9 cellular contexts compared by ENCODE assay signal in the genomic region with DNA sequence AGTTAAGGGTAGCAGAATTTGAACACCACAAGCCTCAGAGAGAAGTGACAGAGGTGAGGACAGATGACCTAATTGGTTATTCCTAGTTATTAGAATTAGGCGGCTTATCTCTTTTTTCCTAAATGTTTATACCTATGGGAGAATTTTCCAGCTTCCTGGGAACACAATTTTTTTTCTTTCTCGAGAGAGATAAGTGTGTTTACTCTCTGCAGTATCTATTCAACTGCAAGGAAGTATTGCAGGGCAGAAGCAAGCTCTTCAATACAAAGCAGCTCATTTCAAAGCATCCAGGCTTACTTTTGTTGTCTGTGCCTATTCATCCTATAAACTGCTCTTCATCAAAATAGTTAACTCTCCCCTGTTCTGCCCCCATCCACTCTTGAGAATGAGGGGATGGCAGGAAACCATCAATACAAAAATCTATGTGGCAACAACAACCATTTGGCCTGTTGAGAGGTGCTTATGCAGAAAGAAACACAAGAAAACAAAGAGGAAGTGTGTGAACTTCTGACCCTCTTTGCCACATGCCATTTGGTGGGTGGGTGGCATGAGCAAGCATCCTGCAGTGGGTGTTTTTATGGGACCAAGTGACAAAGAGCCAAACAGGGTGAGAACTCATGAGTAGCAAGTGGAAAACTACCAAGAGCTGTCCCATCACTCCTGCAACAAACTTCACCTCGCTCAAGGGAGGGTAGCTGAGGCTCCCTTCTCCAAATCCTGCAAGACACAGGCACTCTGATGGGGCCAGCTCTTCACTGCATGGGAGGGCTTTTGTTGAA. TPM values are rescaled to one million over a fixed set of nuclear protein-coding genes. Genes with fewer than 3 reads are reported as not detected.
A peak's percentile ranks its signal among the peaks of the same experiment; 100 is the strongest.
DNase-seq lines count a peak whose midpoint lies in the region; ATAC-seq, FAIRE-seq and TF ChIP-seq lines count a peak whose summit lies in the region.
"Had no signal": no experiment of that assay in that cellular context is flagged by ENCODE, and none has a peak within 500 bp of the region (broad histone marks: within the 10 kb centered on the region; RNA-seq: fewer than 3 reads in every experiment).

No MANE protein-coding gene starts in this region.

- H3K36me3 Mint-ChIP-seq in stimulated activated effector memory CD8-positive, alpha-beta T cell treated with anti-CD3 and anti-CD28 coated beads, Interleukin-12 subunit alpha, Interleukin-12 subunit beta, amount 100 ng/mL, for 72 hours: no peaks in the 10 kb centered on the region

- no peak overlapping the region for H3K56ac ChIP-seq in H1 (replicated peaks; ENCODE audit: insufficient read length, low read depth, low read length)

- H3K4me1 ChIP-seq in H1 (replicated peaks in 1 of 4; ENCODE audit: control insufficient read depth in 3 of 4, insufficient read depth in 4 of 4, low read length in 3 of 4): peaks cover 0 to 8% (median 2%) of the 10 kb centered on the region in 4 experiments; a peak in 2 of 7 replicates

- H3K79me1 ChIP-seq in H1 (ENCODE audit: low read depth, low read length): no peaks in the 10 kb centered on the region

- H2BK5ac ChIP-seq in H1 (ENCODE audit: low read depth, low read length): no peak overlapping the region

- H3K23ac ChIP-seq in H1 (ENCODE audit: insufficient read length): no peak overlapping the region

- no peaks in the 10 kb centered on the region for H3K9me3 Mint-ChIP-seq in stimulated activated effector memory CD8-positive, alpha-beta T cell treated with anti-CD3 and anti-CD28 coated beads, Interleukin-12 subunit alpha, Interleukin-12 subunit beta, amount 100 ng/mL, for 72 hours

- no peak overlapping the region for H3K4me3 ChIP-seq in H1 (ENCODE audit: extremely low read depth in 1 of 4, insufficient read depth in 2 of 4, low read depth in 3 of 4, low read length in 4 of 4)

- no peak for TF ChIP-seq RAD21 in H1 (IDR thresholded peaks at IDR 0.05 in 1 of 2, conservative IDR thresholded peaks at IDR 0.05 in 1 of 2; ENCODE audit: low read depth in 2 of 2, low read length in 2 of 2)

- H3K18ac ChIP-seq in H1 (ENCODE audit: extremely low read depth, low read length): no peak overlapping the region; the same call in 1 of the 2 replicates

- in situ Hi-C loops in SK-MEL-5 (cut with HindIII; ENCODE audit: low pct_unique_long_range_greater_than_20kb, low sequenced_read_pairs): no loop called here

- H2BK12ac ChIP-seq in H1 (ENCODE audit: low read depth, low read length): no peak overlapping the region

- H4K5ac ChIP-seq in H1 (ENCODE audit: insufficient read length, low read depth, low read length): no peak overlapping the region

- no peak overlapping the region for H4K8ac ChIP-seq in H1 (ENCODE audit: extremely low read depth, insufficient read depth, low read length)

- TF ChIP-seq CTCF in H1 (IDR thresholded peaks at IDR 0.05; ENCODE audit: control extremely low read depth in 1 of 3, insufficient read depth in 1 of 3, low read depth in 1 of 3, low read length in 3 of 3): no peak

- no peak overlapping the region for H3K27ac Mint-ChIP-seq in stimulated activated effector memory CD8-positive, alpha-beta T cell treated with anti-CD3 and anti-CD28 coated beads, Interleukin-12 subunit alpha, Interleukin-12 subunit beta, amount 100 ng/mL, for 72 hours

- POLR2A ChIA-PET in H1 (lab: Charles Lee; ENCODE audit: partially characterized antibody): interaction anchor here (1.4 kb wide), 1 partner anchor 17 kb away, joined by 4 read pairs; no protein-coding TSS in a partner anchor

- WGBS in H1 (ENCODE audit: extremely low coverage in 1 of 2, insufficient coverage in 1 of 2, insufficient read length in 1 of 2, insufficient replicate concordance in 2 of 2, low coverage in 1 of 2, low lambda C conversion rate in 2 of 2, missing lambda C conversion rate in 1 of 2), 2 experiments: 68% methylated on average over 3 of the region's 3 CpGs; no CpG with 5 or more reads in 1 of the 2 experiments

- no peak overlapping the region for H2AK5ac ChIP-seq in H1 (ENCODE audit: low read depth, low read length)

- H2BK15ac ChIP-seq in H1 (ENCODE audit: low read length): no peak overlapping the region

- no peak overlapping the region for H3K14ac ChIP-seq in H1 (ENCODE audit: insufficient read length)

- no peaks in the 10 kb centered on the region for H3K36me3 ChIP-seq in H1 (ENCODE audit: control insufficient read depth in 2 of 4, insufficient read depth in 4 of 4, low read length in 3 of 4)

- H3K4me2 ChIP-seq in H1 (ENCODE audit: insufficient read depth in 1 of 2, low read depth in 2 of 2, low read length in 2 of 2): 0 out of 4 replicates have a peak overlapping the region, but pooled peaks of 1 of the 2 experiments have one; percentile 14

- TF ChIP-seq EP300 in H1 (IDR thresholded peaks at IDR 0.05; ENCODE audit: borderline replicate concordance in 1 of 2, low read depth in 2 of 2, low read length in 2 of 2): no peak

- H3K27ac ChIP-seq in H1 (ENCODE audit: low read depth, low read length): no peak overlapping the region
- H3K27ac ChIP-seq: C4-2B had no signal

- no peak for TF ChIP-seq POLR2A in H1 (IDR thresholded peaks at IDR 0.05; ENCODE audit: control extremely low read depth in 1 of 2, low read depth in 2 of 2, low read length in 2 of 2)

- H2AFZ ChIP-seq in H1 (ENCODE audit: low read length): peak overlapping the region; percentile 82; the same call in 1 of the 2 replicates

- H3K9ac ChIP-seq in H1 (replicated peaks in 1 of 4; ENCODE audit: extremely low read depth in 1 of 4, low read depth in 3 of 4, low read length in 3 of 4): no peak overlapping the region

- no peak for FAIRE-seq in H1 (lab: Jason Lieb, UNC)

- no peak overlapping the region for H2BK20ac ChIP-seq in H1 (ENCODE audit: low read length)

- no peaks in the 10 kb centered on the region for H3K9me3 ChIP-seq in H1 (ENCODE audit: insufficient read depth in 2 of 2, low read depth in 1 of 2, low read length in 1 of 2)

- H3K4ac ChIP-seq in H1 (replicated peaks; ENCODE audit: insufficient read length, low read depth, low read length): no peak overlapping the region

- no peaks in the 10 kb centered on the region for H3K79me2 ChIP-seq in H1 (ENCODE audit: control insufficient read depth in 1 of 2, insufficient read depth in 2 of 2, low read length in 2 of 2)

- CTCF ChIA-PET in H1 (lab: Charles Lee; ENCODE audit: partially characterized antibody): interaction anchor here (0.8 to 2.2 kb wide), 5 partner anchors 37 to 108 kb away, joined by 3 to 8 read pairs (median 3); no protein-coding TSS in a partner anchor

- H4K91ac ChIP-seq in H1 (replicated peaks; ENCODE audit: insufficient read length, low read length): no peak overlapping the region

- H3K23me2 ChIP-seq in H1 (ENCODE audit: low read depth, low read length): no peaks in the 10 kb centered on the region

- H2BK120ac ChIP-seq in H1 (replicated peaks; ENCODE audit: low read depth, low read length): no peak overlapping the region

- peaks cover 12% of the 10 kb centered on the region for H3K4me1 Mint-ChIP-seq in stimulated activated effector memory CD8-positive, alpha-beta T cell treated with anti-CD3 and anti-CD28 coated beads, Interleukin-12 subunit alpha, Interleukin-12 subunit beta, amount 100 ng/mL, for 72 hours

- ATAC-seq in stimulated activated effector memory CD8-positive, alpha-beta T cell treated with anti-CD3 and anti-CD28 coated beads, Interleukin-12 subunit alpha, Interleukin-12 subunit beta, amount 100 ng/mL, for 72 hours: peak; percentile 92
- ATAC-seq in HG03469 (IDR thresholded peaks at IDR 0.05; ENCODE audit: unreplicated experiment) (no peak), HG02885 (IDR thresholded peaks at IDR 0.05; ENCODE audit: poor library complexity, unreplicated experiment) (no peak)

- no peaks in the 10 kb centered on the region for H4K20me1 ChIP-seq in H1 (replicated peaks in 1 of 2; ENCODE audit: control insufficient read depth in 1 of 2, insufficient read depth in 2 of 2, low read length in 2 of 2)

- H3K4me3 Mint-ChIP-seq in stimulated activated effector memory CD8-positive, alpha-beta T cell treated with anti-CD3 and anti-CD28 coated beads, Interleukin-12 subunit alpha, Interleukin-12 subunit beta, amount 100 ng/mL, for 72 hours: no peak overlapping the region

- DNase-seq in activated T-cell treated with anti-CD3 and anti-CD28 coated beads for 24 hours (ENCODE audit: low read depth) (peak; percentile 42), SK-MEL-5 (ENCODE audit: low read depth, low spot score) (peak; percentile 27), H1 (ENCODE audit: low read depth in 1 of 2, low spot score in 2 of 2) (no peak), GM03348 (ENCODE audit: low spot score) (no peak)
- DNase-seq in activated T-cell treated with anti-CD3 and anti-CD28 coated beads, Interleukin-2, amount 50 U/mL, for 1 hour: no peak
- peak; percentile 24 to 73 for DNase-seq in stimulated activated effector memory CD8-positive, alpha-beta T cell treated with anti-CD3 and anti-CD28 coated beads, Interleukin-12 subunit alpha, Interleukin-12 subunit beta, amount 100 ng/mL, for 72 hours (ENCODE audit: low spot score in 2 of 2)

- H3K27me3 ChIP-seq in H1 (replicated peaks in 1 of 4; ENCODE audit: control insufficient read depth in 3 of 4, extremely low read depth in 1 of 4, insufficient read depth in 3 of 4, low read length in 3 of 4): no peaks in the 10 kb centered on the region

RNA-seq across cellular contexts. Expression of gene MRPS6, which starts 50.6 kb away (rescaled TPM):
- total RNA-seq in SK-MEL-5 (2014; rRNA removed; shearing (Covaris generic)): 6.2 and 12.1 TPM in 2 replicates
- 22.2 and 31.0 TPM in 2 replicates for polyA plus RNA-seq in SK-MEL-5 (2015; cell fraction: cytosol; rRNA removed)
- 8.2 and 13.0 TPM in 2 replicates for polyA plus RNA-seq in SK-MEL-5 (2015; cell fraction: nucleus; rRNA removed)
- total RNA-seq in H1 (2021; fragmentation: NEBNext Ultra II Directional; extraction: Animal tissue kit (Norgen Biotek cat#: 25700)): 154 and 156 TPM in 2 replicates
- 61.3 and 62.7 TPM in 2 replicates for polyA plus RNA-seq in H1 (2011; rRNA removed)
- polyA plus RNA-seq in H1 (2011; cell fraction: cytosol; rRNA removed): 69.0 TPM
- 30.3 TPM for polyA plus RNA-seq in H1 (2011; cell fraction: nucleus; rRNA removed)
- polyA plus RNA-seq in H1 (2012, experiment 1 of 2): 92.0 to 134 TPM (median 121 TPM) in 4 replicates
- 158 TPM for polyA plus RNA-seq in H1 (2012, experiment 2 of 2)
- 171 TPM for polyA plus RNA-seq in H1 (2013, experiment 1 of 2)
- polyA plus RNA-seq in H1 (2013, experiment 2 of 2): 185 TPM
- polyA minus RNA-seq in H1 (2011; rRNA and poly(A)+ RNA removed): 17.3 and 19.4 TPM in 2 replicates
- polyA minus RNA-seq in H1 (2011; cell fraction: cytosol; rRNA and poly(A)+ RNA removed): 15.8 TPM
- polyA minus RNA-seq in H1 (2011; cell fraction: nucleus; rRNA and poly(A)+ RNA removed): 33.2 TPM

RNA-seq across cellular contexts. Expression of gene SLC5A3, which starts 50.6 kb away (rescaled TPM):
- 8.6 and 9.1 TPM in 2 replicates for total RNA-seq in SK-MEL-5 (2014; rRNA removed; shearing (Covaris generic))
- polyA plus RNA-seq in SK-MEL-5 (2015; cell fraction: cytosol; rRNA removed): 4.0 and 5.7 TPM in 2 replicates
- polyA plus RNA-seq in SK-MEL-5 (2015; cell fraction: nucleus; rRNA removed): 29.6 and 35.2 TPM in 2 replicates
- 19.4 TPM in 2 replicates for total RNA-seq in H1 (2021; fragmentation: NEBNext Ultra II Directional; extraction: Animal tissue kit (Norgen Biotek cat#: 25700))
- polyA plus RNA-seq in H1 (2011; rRNA removed): 2.4 and 4.0 TPM in 2 replicates
- polyA plus RNA-seq in H1 (2011; cell fraction: cytosol; rRNA removed): 4.2 TPM
- polyA plus RNA-seq in H1 (2011; cell fraction: nucleus; rRNA removed): 3.0 TPM
- polyA plus RNA-seq in H1 (2012, experiment 1 of 2): 3.3 to 5.8 TPM (median 4.2 TPM) in 4 replicates
- polyA plus RNA-seq in H1 (2012, experiment 2 of 2): 0.25 TPM
- 9.6 TPM for polyA plus RNA-seq in H1 (2013, experiment 1 of 2)
- 8.5 TPM for polyA plus RNA-seq in H1 (2013, experiment 2 of 2)
- 21.0 and 25.5 TPM in 2 replicates for polyA minus RNA-seq in H1 (2011; rRNA and poly(A)+ RNA removed)
- 11.6 TPM for polyA minus RNA-seq in H1 (2011; cell fraction: cytosol; rRNA and poly(A)+ RNA removed)
- 44.9 TPM for polyA minus RNA-seq in H1 (2011; cell fraction: nucleus; rRNA and poly(A)+ RNA removed)

Comparison
In these comparisons a context has a peak if more than half of its experiments do, and no peak if none do; other contexts are left out.
1. DNase-seq: peak in activated T-cell treated with anti-CD3 and anti-CD28 coated beads for 24 hours (single experiment), SK-MEL-5 (single experiment) and stimulated activated effector memory CD8-positive, alpha-beta T cell treated with anti-CD3 and anti-CD28 coated beads, Interleukin-12 subunit alpha, Interleukin-12 subunit beta, amount 100 ng/mL, for 72 hours (2 of 2); none in activated T-cell treated with anti-CD3 and anti-CD28 coated beads, Interleukin-2, amount 50 U/mL, for 1 hour (single experiment), H1 (0 of 2) and GM03348 (single experiment).
2. RNA of gene MRPS6, which starts 50.6 kb away (total RNA-seq): 154 to 156 TPM in H1; 6.2 to 12.1 TPM in SK-MEL-5; every median in the first group is over 10 times any median in the second.